ENCODE assay signal across 29 cellular contexts in genomic region chr13:21641629-21642028, GRCh38. TPM values are rescaled to one million over a fixed set of nuclear protein-coding genes. Genes with fewer than 3 reads are reported as not detected.
"Had no signal": no experiment of that assay in that cellular context is flagged by ENCODE, and none has a peak within 500 bp of the region (broad histone marks: within the 10 kb centered on the region; RNA-seq: fewer than 3 reads in every experiment).

No MANE protein-coding gene starts in this region.

- FAIRE-seq: astrocyte, islet of Langerhans had no signal

- H3K4me3 ChIP-seq: esophagus squamous epithelium, left ventricle myocardium inferior, ovary, prostate gland, skin epidermis, testis, transverse colon had no signal

- H3K27me3 ChIP-seq: brain microvascular endothelial cell, esophagus squamous epithelium, ovary, testis, transverse colon had no signal

- ATAC-seq: activated T-helper 17 cell treated with anti-CD3 and anti-CD28 coated beads, Interleukin-2, amount 50 U/mL, for 72 hours; naive thymus-derived CD4-positive, alpha-beta T cell; sciatic nerve; stimulated activated naive CD8-positive, alpha-beta T cell treated with anti-CD3 and anti-CD28 coated beads, Interleukin-15, Interleukin-2, amounts not matched to agents 100 U/mL and 50 U/mL, for 24 hours had no signal

- H3K4me1 ChIP-seq: left ventricle myocardium inferior, prostate gland, testis had no signal

- H3K27ac ChIP-seq: brain microvascular endothelial cell, esophagus squamous epithelium, left ventricle myocardium inferior, ovary, prostate gland, skin epidermis, testis, transverse colon had no signal

- H3K36me3 ChIP-seq: brain microvascular endothelial cell, esophagus squamous epithelium, left ventricle myocardium inferior, ovary, prostate gland, transverse colon had no signal

- H3K9me3 ChIP-seq: esophagus squamous epithelium, ovary, prostate gland, testis, transverse colon had no signal

- DNase-seq: activated CD4-positive, alpha-beta memory T cell treated with anti-CD3 and anti-CD28 coated beads for 36 hours; activated CD4-positive, CD25-positive, alpha-beta regulatory T cell treated with anti-CD3 and anti-CD28 coated beads, Interleukin-2, amount 50 U/mL, for 72 hours; activated CD8-positive, alpha-beta memory T cell treated with anti-CD3 and anti-CD28 coated beads, Interleukin-2, amount 50 U/mL, for 4 hours; activated gamma-delta T cell treated with Interleukin-2 at 50 U/mL for 16 hours; activated naive CD4-positive, alpha-beta T cell treated with anti-CD3 and anti-CD28 coated beads, Interleukin-2, amount 50 U/mL, for 16 hours; activated T-cell treated with anti-CD3 and anti-CD28 coated beads, Interleukin-2, amount 50 U/mL, for 24 hours; amniotic stem cell; brain microvascular endothelial cell; central memory CD4-positive, alpha-beta T cell; endodermal cell; esophagus squamous epithelium; foreskin melanocyte; left ventricle myocardium inferior; naive thymus-derived CD4-positive, alpha-beta T cell; ovary; retina; stimulated activated CD4-positive, alpha-beta T cell treated with anti-CD3 and anti-CD28 coated beads, Interleukin-12 subunit alpha, Interleukin-12 subunit beta, amount 100 ng/mL, for 4 hours; stimulated activated CD4-positive, alpha-beta T cell treated with anti-CD3 and anti-CD28 coated beads, Interleukin-4, amount 100 ng/mL, for 1 hour; stimulated activated naive CD8-positive, alpha-beta T cell treated with anti-CD3 and anti-CD28 coated beads, Interleukin-15, Interleukin-2, amounts not matched to agents 100 U/mL and 50 U/mL, for 24 hours; testis; transverse colon had no signal

RNA-seq across cellular contexts. Expression of gene FGF9, which starts 29.2 kb away (rescaled TPM):
- total RNA-seq: glomerular endothelial cell, lung microvascular endothelial cell had no signal
